ENCODE assay signal across 24 cellular contexts in the genomic region with DNA sequence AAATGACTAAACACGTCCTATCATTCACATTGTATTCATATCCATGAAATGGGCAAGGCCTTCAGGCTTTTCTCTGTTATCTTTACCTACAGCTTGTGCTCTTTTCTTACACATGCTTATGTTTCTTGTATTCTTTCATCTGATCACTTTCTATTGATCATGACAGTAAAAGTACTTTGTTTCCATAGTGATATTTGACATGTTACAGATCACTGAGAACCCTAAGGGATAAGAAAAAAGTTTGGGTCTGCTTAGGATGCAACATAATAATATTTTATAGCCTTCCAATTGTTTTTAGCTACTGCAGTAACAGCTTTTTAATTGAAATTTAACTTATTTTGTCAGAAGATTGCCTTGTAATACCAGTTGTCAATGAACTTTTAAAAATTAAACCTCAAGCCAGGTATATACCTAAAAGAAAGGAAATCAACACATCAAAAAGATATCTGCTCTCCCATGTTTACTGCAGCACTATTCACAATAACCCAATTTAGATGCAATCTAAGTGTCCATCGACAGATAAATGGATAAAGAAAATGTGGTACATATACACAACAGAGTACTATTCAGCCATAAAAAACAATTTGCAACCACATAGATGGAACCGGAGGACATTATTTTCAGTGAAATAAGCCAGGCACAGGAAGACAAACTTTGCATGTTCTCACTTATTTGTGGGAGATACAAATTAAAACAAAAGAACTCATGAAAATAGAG. TPM values are rescaled to one million over a fixed set of nuclear protein-coding genes. Genes with fewer than 3 reads are reported as not detected.
"Had no signal": no experiment of that assay in that cellular context is flagged by ENCODE, and none has a peak within 500 bp of the region (broad histone marks: within the 10 kb centered on the region; RNA-seq: fewer than 3 reads in every experiment).

No MANE protein-coding gene starts in this region.

- ATAC-seq: HepG2 had no signal

- H3K36me3 ChIP-seq: SJSA1 had no signal

- H3K27ac ChIP-seq: KMS-11, SJSA1 had no signal

- H3K9me3 ChIP-seq: SJSA1 had no signal

- H3K4me3 ChIP-seq: SJSA1 had no signal

- H3K4me2 ChIP-seq: KMS-11 had no signal

- H3K27me3 ChIP-seq: SJSA1 had no signal

- FAIRE-seq: HepG2, RCC 7860 had no signal

- H3K9ac ChIP-seq: KMS-11 had no signal

- DNase-seq: IMR-90, MV-4-11, NCI-H1092, NCI-H1105 treated with DMSO at 0.1 percent for 48 hours, NCI-H1417 treated with DMSO at 0.1 percent for 48 hours, NCI-H146, NCI-H1694 treated with DMSO at 0.1 percent for 48 hours, NCI-H1930, NCI-H2081, NCI-H2107, NCI-H2227 treated with DMSO at 0.1 percent for 48 hours, NCI-H524 treated with DMSO at 0.1 percent for 48 hours, NCI-H69, NCI-H774, Right ventricle myocardium superior, RPMI8226, SIG-M5 had no signal

RNA-seq across cellular contexts. Expression of a gene that starts 9.6 kb away (rescaled TPM):
- total RNA-seq: HepG2, HT1080, IMR-90, LHCN-M2, MCF 10A, Right ventricle myocardium superior, SJSA1 had no signal
- polyA plus RNA-seq: HepG2, IMR-90 had no signal
